34 cellular contexts compared by ENCODE assay signal in the genomic region with DNA sequence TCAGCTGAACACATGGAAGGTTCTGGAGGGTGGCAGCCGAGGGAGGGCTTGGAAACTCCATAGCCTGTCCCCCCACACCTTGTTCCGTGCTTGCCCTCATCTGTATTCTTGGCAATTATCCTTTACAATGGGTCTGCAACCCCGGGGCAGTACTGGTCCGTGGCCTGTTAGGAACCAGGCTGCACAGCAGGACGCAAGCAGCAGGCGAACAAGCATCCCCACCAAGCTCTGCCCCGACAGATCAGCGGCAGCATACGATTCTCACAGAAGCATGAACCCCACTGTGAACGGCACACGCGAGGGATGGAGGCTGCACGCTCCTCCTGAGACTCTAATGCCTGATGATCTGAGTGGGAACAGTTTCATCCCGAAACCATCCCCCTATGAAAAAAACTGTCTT.
"Had no signal": no experiment of that assay in that cellular context is flagged by ENCODE, and none has a peak within 500 bp of the region (broad histone marks: within the 10 kb centered on the region; RNA-seq: fewer than 3 reads in every experiment).

No MANE protein-coding gene starts in this region.

- H3K27ac ChIP-seq: ascending aorta, cardiac muscle cell, PC-9, RWPE1 had no signal

- H3K4me3 ChIP-seq: ascending aorta, cardiac muscle cell, PC-9 had no signal

- H3K9me3 Mint-ChIP-seq: activated naive CD4-positive, alpha-beta T cell treated with anti-CD3 and anti-CD28 coated beads, Interleukin-2, amount 50 U/mL, for 24 hours; activated naive CD8-positive, alpha-beta T cell treated with anti-CD3 and anti-CD28 coated beads, Interleukin-2, amount 10 ng/mL, durations not matched to agents 7 days and 5 days; activated T-cell treated with anti-CD3 and anti-CD28 coated beads, Interleukin-2, amount 50 U/mL, for 72 hours; activated T-helper 17 cell treated with anti-CD3 and anti-CD28 coated beads, Interleukin-2, amount 50 U/mL, for 72 hours; central memory CD8-positive, alpha-beta T cell had no signal

- H3K9me3 ChIP-seq: ascending aorta had no signal

- DNase-seq: activated B cell treated with CpG ODN at 0.5 μM for 24 hours; activated CD4-positive, alpha-beta T cell treated with anti-CD3 and anti-CD28 coated beads for 4 hours; activated CD4-positive, CD25-positive, alpha-beta regulatory T cell treated with anti-CD3 and anti-CD28 coated beads, Interleukin-2, amount 50 U/mL, for 72 hours; activated CD8-positive, alpha-beta T cell treated with anti-CD3 and anti-CD28 coated beads for 36 hours; activated gamma-delta T cell; activated naive CD4-positive, alpha-beta T cell treated with Interleukin-2 at 50 U/mL for 16 hours; activated naive CD8-positive, alpha-beta T cell treated with anti-CD3 and anti-CD28 coated beads, Interleukin-2, amount 10 ng/mL, durations not matched to agents 7 days and 5 days; activated T-cell treated with anti-CD3 and anti-CD28 coated beads, Interleukin-2, amount 50 U/mL, for 1 hour; activated T-cell treated with anti-CD3 and anti-CD28 coated beads, Interleukin-2, amount 50 U/mL, for 72 hours; amygdala; Kasumi-1; KG1; MM.1S; MV-4-11; NCI-H1092; NCI-H1436 treated with DMSO at 0.1 percent for 48 hours; NCI-H187; NCI-H2029 treated with DMSO at 0.1 percent for 48 hours; NCI-H2107; NCI-H2171; NCI-H510A; NCI-H526; NCI-H748 treated with DMSO at 0.1 percent for 48 hours; NK-92 treated with Interleukin-12 subunit alpha and Interleukin-12 subunit beta, amount 100 ng/mL, for 24 hours; PC-9; SIG-M5; SW 1271 had no signal

- ATAC-seq: activated CD8-positive, alpha-beta T cell treated with anti-CD3 and anti-CD28 coated beads for 36 hours; activated T-cell treated with anti-CD3 and anti-CD28 coated beads, Interleukin-2, amount 50 U/mL, for 72 hours; activated T-helper 17 cell treated with anti-CD3 and anti-CD28 coated beads, Interleukin-2, amount 50 U/mL, for 72 hours; Right ventricle myocardium inferior had no signal

- H3K4me2 ChIP-seq: PC-9 had no signal

- H3K27ac Mint-ChIP-seq: activated B cell treated with CpG ODN at 0.5 μM for 24 hours; activated CD8-positive, alpha-beta T cell treated with anti-CD3 and anti-CD28 coated beads for 36 hours; activated naive CD4-positive, alpha-beta T cell treated with anti-CD3 and anti-CD28 coated beads, Interleukin-2, amount 50 U/mL, for 24 hours; activated naive CD8-positive, alpha-beta T cell treated with anti-CD3 and anti-CD28 coated beads, Interleukin-2, amount 10 ng/mL, durations not matched to agents 7 days and 5 days; activated T-cell treated with anti-CD3 and anti-CD28 coated beads, Interleukin-2, amount 50 U/mL, for 72 hours; activated T-helper 17 cell treated with anti-CD3 and anti-CD28 coated beads, Interleukin-2, amount 50 U/mL, for 72 hours had no signal

- H3K27me3 Mint-ChIP-seq: activated B cell treated with CpG ODN at 0.5 μM for 24 hours; activated CD8-positive, alpha-beta T cell treated with anti-CD3 and anti-CD28 coated beads for 36 hours; activated naive CD4-positive, alpha-beta T cell treated with anti-CD3 and anti-CD28 coated beads, Interleukin-2, amount 50 U/mL, for 24 hours; activated naive CD8-positive, alpha-beta T cell treated with anti-CD3 and anti-CD28 coated beads, Interleukin-2, amount 10 ng/mL, durations not matched to agents 7 days and 5 days; activated T-helper 17 cell treated with anti-CD3 and anti-CD28 coated beads, Interleukin-2, amount 50 U/mL, for 72 hours; central memory CD8-positive, alpha-beta T cell had no signal

- H2AFZ ChIP-seq: PC-9 had no signal

- H3K4me3 Mint-ChIP-seq: activated B cell treated with CpG ODN at 0.5 μM for 24 hours; activated CD8-positive, alpha-beta T cell treated with anti-CD3 and anti-CD28 coated beads for 36 hours; activated naive CD8-positive, alpha-beta T cell treated with anti-CD3 and anti-CD28 coated beads, Interleukin-2, amount 10 ng/mL, durations not matched to agents 7 days and 5 days; activated T-cell treated with anti-CD3 and anti-CD28 coated beads, Interleukin-2, amount 50 U/mL, for 72 hours; activated T-helper 17 cell treated with anti-CD3 and anti-CD28 coated beads, Interleukin-2, amount 50 U/mL, for 72 hours; central memory CD8-positive, alpha-beta T cell had no signal

- H3K27me3 ChIP-seq: ascending aorta, cardiac muscle cell had no signal
